8 cellular contexts compared by ENCODE assay signal in the genomic region with DNA sequence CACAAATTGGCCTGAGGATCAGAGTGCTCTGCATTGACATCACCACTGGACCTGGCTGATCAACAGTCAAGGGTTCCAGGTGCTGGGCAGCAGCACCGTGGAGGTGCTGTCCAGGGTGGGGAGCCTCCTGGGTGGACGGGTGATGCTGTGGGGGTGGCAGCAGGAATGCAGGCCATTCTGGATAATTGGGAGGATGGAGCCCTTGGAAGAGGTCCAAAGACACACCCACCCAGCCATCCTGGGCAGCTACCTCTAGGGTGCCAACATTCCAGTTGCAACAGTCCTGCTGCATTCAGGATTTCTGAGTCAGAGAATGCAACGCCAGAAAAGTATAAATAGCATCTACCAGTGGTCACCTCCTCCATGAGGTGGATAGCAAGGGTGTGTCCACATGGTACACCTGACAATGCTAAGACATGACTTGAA. TPM values are rescaled to one million over a fixed set of nuclear protein-coding genes. Genes with fewer than 3 reads are reported as not detected.
DNase-seq lines count a peak whose midpoint lies in the region; ATAC-seq and TF ChIP-seq lines count a peak whose summit lies in the region.

No MANE protein-coding gene starts in this region.

- H3K27ac ChIP-seq in HEK293 (ENCODE audit: extremely low read depth, low read depth, low read length), result no peak overlapping the region
- no peak overlapping the region for H3K27ac ChIP-seq in mesendoderm (ENCODE audit: low read depth, low read length)

- POLR2A ChIA-PET in HEK293 (lab: Yijun Ruan, JAX), result interaction anchor here (1.2 kb wide), 1 partner anchor 18 kb away, joined by 3 read pairs; no protein-coding TSS in a partner anchor

- no CpG with 5 or more reads among the region's 3 CpGs for WGBS in mesendoderm (ENCODE audit: extremely low coverage, insufficient coverage, low lambda C conversion rate)

- H3K4me1 Mint-ChIP-seq in activated naive CD8-positive, alpha-beta T cell treated with anti-CD3 and anti-CD28 coated beads, Interleukin-2, amount 50 U/mL, for 24 hours, result peaks cover 92% of the 10 kb centered on the region

- H2BK5ac ChIP-seq in mesendoderm (ENCODE audit: low read length), result no peak overlapping the region

- no peak overlapping the region for H4K8ac ChIP-seq in mesendoderm (ENCODE audit: low read depth, low read length)

- no peaks in the 10 kb centered on the region for H3K27me3 ChIP-seq in mesendoderm (ENCODE audit: insufficient read depth, low read length, poor library complexity)

- H3K79me1 ChIP-seq in mesendoderm (ENCODE audit: low read length), result no peaks in the 10 kb centered on the region

- peak overlapping the region; percentile 96 for H3K4me3 Mint-ChIP-seq in activated naive CD8-positive, alpha-beta T cell treated with anti-CD3 and anti-CD28 coated beads, Interleukin-2, amount 50 U/mL, for 24 hours

- H3K79me2 ChIP-seq in mesendoderm (ENCODE audit: control insufficient read depth, insufficient read depth, low read length), result no peaks in the 10 kb centered on the region

- peak overlapping the region; percentile 50 for H3K23ac ChIP-seq in mesendoderm (ENCODE audit: low read length)

- no peaks in the 10 kb centered on the region for H3K36me3 ChIP-seq in HEK293 (ENCODE audit: control insufficient read depth in 2 of 2, insufficient read depth in 1 of 2, low read length in 2 of 2)
- H3K36me3 ChIP-seq in mesendoderm (ENCODE audit: control insufficient read depth, insufficient read depth, low read length), result no peaks in the 10 kb centered on the region

- H3K9me3 ChIP-seq in HEK293 (ENCODE audit: control insufficient read depth, insufficient read depth, low read depth, low read length), result no peaks in the 10 kb centered on the region

- H2BK15ac ChIP-seq in mesendoderm (replicated peaks; ENCODE audit: low read depth), result no peak overlapping the region

- no peak overlapping the region for H3K4me3 ChIP-seq in HEK293 (ENCODE audit: low read depth, low read length)
- H3K4me3 ChIP-seq in mesendoderm (ENCODE audit: low read length), result no peak overlapping the region

- no peak overlapping the region for H2BK120ac ChIP-seq in mesendoderm (ENCODE audit: low read depth, low read length)

- no peak overlapping the region for H2AK5ac ChIP-seq in mesendoderm (ENCODE audit: low read length)

- no peak overlapping the region for H3K4me2 ChIP-seq in mesendoderm (ENCODE audit: low read length)

- no peak for ATAC-seq in activated naive CD8-positive, alpha-beta T cell treated with anti-CD3 and anti-CD28 coated beads, Interleukin-2, amount 50 U/mL, for 24 hours

- CTCF ChIA-PET in HEK293 (lab: Yijun Ruan, JAX), result interaction anchor here (0.7 to 1.2 kb wide), 3 partner anchors 27 to 108 kb away, joined by 3 read pairs; partner anchors contain the start of gene STARD5

- H3K27ac Mint-ChIP-seq in activated naive CD8-positive, alpha-beta T cell treated with anti-CD3 and anti-CD28 coated beads, Interleukin-2, amount 50 U/mL, for 24 hours, result peak overlapping the region; percentile 98

- peaks cover 39% of the 10 kb centered on the region for H3K36me3 Mint-ChIP-seq in activated naive CD8-positive, alpha-beta T cell treated with anti-CD3 and anti-CD28 coated beads, Interleukin-2, amount 50 U/mL, for 24 hours (ENCODE audit: low read depth)

- H3K18ac ChIP-seq in mesendoderm (ENCODE audit: low read length), result no peak overlapping the region

- H3K9me3 Mint-ChIP-seq in activated naive CD8-positive, alpha-beta T cell treated with anti-CD3 and anti-CD28 coated beads, Interleukin-2, amount 50 U/mL, for 24 hours, result no peaks in the 10 kb centered on the region

- no peaks in the 10 kb centered on the region for H3K27me3 Mint-ChIP-seq in activated naive CD8-positive, alpha-beta T cell treated with anti-CD3 and anti-CD28 coated beads, Interleukin-2, amount 50 U/mL, for 24 hours

- no peak overlapping the region for H3K4ac ChIP-seq in mesendoderm (ENCODE audit: low read depth, low read length)

- DNase-seq in ACHN (peak; percentile 42), mesendoderm (no peak), DMS79 (lab: John Stamatoyannopoulos, UW) (no peak), anterior cingulate cortex (lab: John Stamatoyannopoulos, UW) (no peak), DMS79 treated with DMSO at 0.1 percent for 48 hours (lab: John Stamatoyannopoulos, UW) (no peak), inferior parietal cortex (ENCODE audit: extremely low spot score) (no peak)
- peak; percentile 12 for DNase-seq in activated naive CD8-positive, alpha-beta T cell treated with anti-CD3 and anti-CD28 coated beads, Interleukin-2, amount 50 U/mL, for 24 hours

- H4K5ac ChIP-seq in mesendoderm (ENCODE audit: low read length), result no peak overlapping the region

- no peak for TF ChIP-seq CTCF in HEK293 (tag by site-specific recombination; IDR thresholded peaks at IDR 0.05)

- in situ Hi-C loops in ACHN (cut with HindIII; ENCODE audit: low pct_ligation_motif_present, low pct_unique_long_range_greater_than_20kb, low sequenced_read_pairs), result no loop called here

- H3K4me1 ChIP-seq in HEK293 (ENCODE audit: control insufficient read depth, insufficient read depth, low read length) (no peaks in the 10 kb centered on the region), mesendoderm (ENCODE audit: control insufficient read depth, low read depth, low read length) (no peaks in the 10 kb centered on the region)

- no peak overlapping the region for H3K9ac ChIP-seq in mesendoderm (ENCODE audit: low read length)

- H3K56ac ChIP-seq in mesendoderm (ENCODE audit: low read length), result no peak overlapping the region

TF ChIP-seq in HEK293, 187 proteins besides CTCF, POLR2A, EP300 and RAD21:
- TF ChIP-seq ZNF610 (tag by site-specific recombination; IDR thresholded peaks at IDR 0.05; ENCODE audit: borderline replicate concordance), result no peak
- TF ChIP-seq REST (tag by site-specific recombination; IDR thresholded peaks at IDR 0.05), result peak; percentile 69; the same call in 1 of the 2 replicates

RNA-seq across cellular contexts. Expression of gene STARD5, which starts 26.8 kb away (rescaled TPM):
- polyA plus RNA-seq in mesendoderm (2013, experiment 1 of 2), result 0.74 TPM
- 0.87 TPM for polyA plus RNA-seq in mesendoderm (2013, experiment 2 of 2)

Comparison
In these comparisons a context has a peak if more than half of its experiments do, and no peak if none do; other contexts are left out.
1. DNase-seq: peak in ACHN (single experiment) and activated naive CD8-positive, alpha-beta T cell treated with anti-CD3 and anti-CD28 coated beads, Interleukin-2, amount 50 U/mL, for 24 hours (single experiment); none in mesendoderm (single experiment), DMS79 (single experiment), anterior cingulate cortex (0 of 58), DMS79 treated with DMSO at 0.1 percent for 48 hours (single experiment) and inferior parietal cortex (single experiment).